In genomic region chr7:55172881-55173609, GRCh38 we compare ENCODE assay signal across 19 cellular contexts.
DNase-seq lines count a peak whose midpoint lies in the region; ATAC-seq and TF ChIP-seq lines count a peak whose summit lies in the region.
"Had no signal": no experiment of that assay in that cellular context is flagged by ENCODE, and none has a peak within 500 bp of the region (broad histone marks: within the 10 kb centered on the region; RNA-seq: fewer than 3 reads in every experiment).

No MANE protein-coding gene starts in this region.

- H3K14ac ChIP-seq in neuronal stem cell (ENCODE audit: low read length) = no peak overlapping the region

- no peaks in the 10 kb centered on the region for H3K79me1 ChIP-seq in neuronal stem cell (ENCODE audit: low read depth, low read length)

- H3K4me2 ChIP-seq in neuronal stem cell (ENCODE audit: insufficient read depth, low read length, poor library complexity, severe bottlenecking) = no peak overlapping the region
- H3K4me2 ChIP-seq in GM23248 (ENCODE audit: unreplicated experiment) = no peak overlapping the region
- no peak overlapping the region for H3K4me2 ChIP-seq in Karpas-422 (ENCODE audit: low read depth, low read length, poor library complexity, severe bottlenecking)
- H3K4me2 ChIP-seq: A549 had no signal

- H3K27ac ChIP-seq in SJCRH30 (peak overlapping the region; percentile 65), neuronal stem cell (replicated peaks; ENCODE audit: low read length) (no peak overlapping the region), GM23248 (no peak overlapping the region), Karpas-422 (ENCODE audit: low read length) (no peak overlapping the region)
- H3K27ac ChIP-seq: A549, C4-2B had no signal

- no peak overlapping the region for H3K18ac ChIP-seq in neuronal stem cell (ENCODE audit: low read length)

- H3K9me3 ChIP-seq in SJCRH30 (replicated peaks) = no peaks in the 10 kb centered on the region
- H3K9me3 ChIP-seq in neuronal stem cell (replicated peaks in 1 of 2; ENCODE audit: control insufficient read depth in 2 of 2, insufficient read depth in 1 of 2, low read depth in 1 of 2, low read length in 2 of 2) = no peaks in the 10 kb centered on the region
- H3K9me3 ChIP-seq in GM23248 (ENCODE audit: low read depth) = no peaks in the 10 kb centered on the region
- no peaks in the 10 kb centered on the region for H3K9me3 ChIP-seq in Karpas-422 (ENCODE audit: low read length)
- H3K9me3 ChIP-seq: A549, BE2C had no signal

- H3K79me2 ChIP-seq in GM23248 (ENCODE audit: insufficient read depth) (peaks cover 12% of the 10 kb centered on the region; the same call in 1 of the 2 replicates), Karpas-422 (ENCODE audit: low read length) (no peaks in the 10 kb centered on the region)

- H2BK12ac ChIP-seq in neuronal stem cell (ENCODE audit: low read length) = no peak overlapping the region

- no peak for TF ChIP-seq CTCF in epithelial cell of esophagus (IDR thresholded peaks at IDR 0.05; ENCODE audit: insufficient read depth, low read depth, low read length, missing control alignments)

- in situ Hi-C loops in GM23248 (cut with MboI) = no loop called here

- H3K4me3 ChIP-seq in SJCRH30 = no peak overlapping the region
- no peak overlapping the region for H3K4me3 ChIP-seq in epithelial cell of esophagus (ENCODE audit: low read length)
- H3K4me3 ChIP-seq in neuronal stem cell (ENCODE audit: low read length in 2 of 2) = no peak overlapping the region
- no peak overlapping the region for H3K4me3 ChIP-seq in GM23248
- H3K4me3 ChIP-seq in Karpas-422 (ENCODE audit: low read length) = no peak overlapping the region
- H3K4me3 ChIP-seq: A549 had no signal

- H2BK5ac ChIP-seq in neuronal stem cell (ENCODE audit: low read length) = peak overlapping the region; percentile 32

- peak overlapping the region; percentile 32 for H3K23ac ChIP-seq in neuronal stem cell (ENCODE audit: low read depth, low read length, poor library complexity)

- ATAC-seq in HG03442 (IDR thresholded peaks at IDR 0.05; ENCODE audit: unreplicated experiment) = no peak
- ATAC-seq: HepG2 had no signal

- H4K8ac ChIP-seq in neuronal stem cell (ENCODE audit: low read depth, low read length) = no peak overlapping the region

- no peak overlapping the region for H3K4ac ChIP-seq in neuronal stem cell (ENCODE audit: low read length)

- H3K4me1 ChIP-seq in SJCRH30 (peaks cover 31% of the 10 kb centered on the region), neuronal stem cell (ENCODE audit: control insufficient read depth in 2 of 2, insufficient read depth in 1 of 2, low read depth in 1 of 2, low read length in 2 of 2) (no peaks in the 10 kb centered on the region), GM23248 (ENCODE audit: insufficient read depth) (no peaks in the 10 kb centered on the region), Karpas-422 (ENCODE audit: low read length) (no peaks in the 10 kb centered on the region)
- H3K4me1 ChIP-seq: A549, BE2C had no signal

- DNase-seq in SJCRH30 (no peak), epithelial cell of esophagus (ENCODE audit: low read depth) (peak; percentile 40), neuronal stem cell (ENCODE audit: low spot score) (no peak), NCI-H748 (lab: John Stamatoyannopoulos, UW; ENCODE audit: unreplicated experiment) (no peak), GM23248 (no peak), Karpas-422 (no peak)
- DNase-seq in stimulated activated CD8-positive, alpha-beta memory T cell treated with anti-CD3 and anti-CD28 coated beads, Interleukin-4, amount 100 ng/mL, for 48 hours = peak; percentile 2
- DNase-seq: BE2C; CD4-positive, alpha-beta memory T cell; COR-L47; DMS153; DMS79 treated with DMSO at 0.1 percent for 48 hours; EL; GOT3; H9 had no signal

- no peak overlapping the region for H2AFZ ChIP-seq in neuronal stem cell (ENCODE audit: low read length)
- H2AFZ ChIP-seq in GM23248 = no peak overlapping the region
- no peak overlapping the region for H2AFZ ChIP-seq in Karpas-422 (ENCODE audit: low read length)

- no peaks in the 10 kb centered on the region for H3K36me3 ChIP-seq in SJCRH30
- peaks cover 3 to 49% of the 10 kb centered on the region in 2 donors for H3K36me3 ChIP-seq in neuronal stem cell (replicated peaks in 1 of 2; ENCODE audit: control insufficient read depth in 2 of 2, insufficient read depth in 2 of 2, low read length in 2 of 2)
- peaks cover 60% of the 10 kb centered on the region for H3K36me3 ChIP-seq in GM23248 (ENCODE audit: low read depth)
- H3K36me3 ChIP-seq in Karpas-422 (ENCODE audit: insufficient read depth, low read length) = no peaks in the 10 kb centered on the region

- H3K27me3 ChIP-seq in SJCRH30 = no peaks in the 10 kb centered on the region
- no peaks in the 10 kb centered on the region for H3K27me3 ChIP-seq in neuronal stem cell (ENCODE audit: control insufficient read depth in 3 of 3, insufficient read depth in 3 of 3, low read depth in 1 of 3, low read length in 3 of 3)
- no peaks in the 10 kb centered on the region for H3K27me3 ChIP-seq in GM23248 (replicated peaks; ENCODE audit: insufficient read depth)
- no peaks in the 10 kb centered on the region for H3K27me3 ChIP-seq in Karpas-422 (ENCODE audit: low read length)
- H3K27me3 ChIP-seq: BE2C had no signal

- H2BK15ac ChIP-seq in neuronal stem cell (ENCODE audit: low read length) = no peak overlapping the region

- H3K9me2 ChIP-seq in GM23248 (ENCODE audit: insufficient read depth) = no peaks in the 10 kb centered on the region
- H3K9me2 ChIP-seq in Karpas-422 (replicated peaks; ENCODE audit: insufficient read depth, low read length) = no peaks in the 10 kb centered on the region

- H4K20me1 ChIP-seq in GM23248 (ENCODE audit: insufficient read depth) (no peaks in the 10 kb centered on the region), Karpas-422 (ENCODE audit: insufficient read depth, low read depth, low read length) (no peaks in the 10 kb centered on the region)

- WGBS in neuronal stem cell (ENCODE audit: extremely low coverage in 2 of 2, insufficient read length in 2 of 2, insufficient replicate concordance in 1 of 2), 2 donors = no CpG with 5 or more reads among the region's 25 CpGs
- WGBS in GM23248 (ENCODE audit: low coverage in 1 of 2, low lambda C conversion rate in 2 of 2, missing lambda C conversion rate in 2 of 2), 2 experiments = 96 to 97% methylated on average over 25 of the region's 25 CpGs

- peaks cover 5% of the 10 kb centered on the region; the same call in 1 of the 2 replicates for H3F3A ChIP-seq in GM23248 (ENCODE audit: insufficient read depth)

- H3K9ac ChIP-seq in neuronal stem cell (ENCODE audit: low read depth, low read length, poor library complexity) (no peak overlapping the region), GM23248 (no peak overlapping the region), Karpas-422 (ENCODE audit: low read length) (no peak overlapping the region)

- no peak overlapping the region for H4K91ac ChIP-seq in neuronal stem cell (ENCODE audit: low read depth, low read length, poor library complexity)

- H2AK5ac ChIP-seq in neuronal stem cell (ENCODE audit: low read depth, low read length) = no peak overlapping the region

- no peak overlapping the region for H2BK120ac ChIP-seq in neuronal stem cell (ENCODE audit: low read depth, low read length)

Comparison
In these comparisons a context has a peak if more than half of its experiments do, and no peak if none do; other contexts are left out.
1. DNase-seq: peak in epithelial cell of esophagus (single experiment) and stimulated activated CD8-positive, alpha-beta memory T cell treated with anti-CD3 and anti-CD28 coated beads, Interleukin-4, amount 100 ng/mL, for 48 hours (single experiment); none in SJCRH30 (0 of 2), neuronal stem cell (single experiment), NCI-H748 (single experiment), GM23248 (single experiment) and Karpas-422 (single experiment).